12 cellular contexts compared by ENCODE assay signal in genomic region chr3:152305075-152305474, GRCh38. TPM values are rescaled to one million over a fixed set of nuclear protein-coding genes. Genes with fewer than 3 reads are reported as not detected.
DNase-seq lines count a peak whose midpoint lies in the region; ATAC-seq and TF ChIP-seq lines count a peak whose summit lies in the region.
"Had no signal": no experiment of that assay in that cellular context is flagged by ENCODE, and none has a peak within 500 bp of the region (broad histone marks: within the 10 kb centered on the region; RNA-seq: fewer than 3 reads in every experiment).

No MANE protein-coding gene starts in this region.

- POLR2A ChIA-PET in PC-3 (lab: Charles Lee; ENCODE audit: unreplicated experiment), result interaction anchor here (0.7 kb wide), 1 partner anchor 300 kb away, joined by 3 read pairs; no protein-coding TSS in a partner anchor

- H3K4me1 ChIP-seq in GM23338 (ENCODE audit: insufficient read depth), result peaks cover 77% of the 10 kb centered on the region
- peaks cover 76% of the 10 kb centered on the region for H3K4me1 ChIP-seq in PC-3 (ENCODE audit: insufficient read depth, low read length)
- peaks cover 9 to 100% (median 47%) of the 10 kb centered on the region in 3 donors for H3K4me1 ChIP-seq in esophagus squamous epithelium
- H3K4me1 ChIP-seq in gastrocnemius medialis, result peaks cover 66 to 70% of the 10 kb centered on the region in 2 donors

- H3K9me3 ChIP-seq in PC-3 (ENCODE audit: low read length) (no peaks in the 10 kb centered on the region), esophagus squamous epithelium (no peaks in the 10 kb centered on the region), gastrocnemius medialis (no peaks in the 10 kb centered on the region)
- H3K9me3 ChIP-seq: ovary had no signal

- H3K27ac ChIP-seq in GM23338 (ENCODE audit: low read depth) (peak overlapping the region; percentile 68), PC-3 (ENCODE audit: low read length) (peak overlapping the region; percentile 97; the same call in 1 of the 2 replicates), esophagus squamous epithelium (peak overlapping the region in 3 of 4 donors; percentile 51 to 87 (median 70)), gastrocnemius medialis (peak overlapping the region; percentile 85 to 92 (median 88))
- H3K27ac ChIP-seq: ovary, RWPE1 had no signal

- no peak overlapping the region for H3K9ac ChIP-seq in PC-3 (ENCODE audit: low read length)

- no peaks in the 10 kb centered on the region for H3K9me3 Mint-ChIP-seq in GM23338

- no TSS peak for BruUV-seq in PC-3 (replicated peaks; lab: Mats Ljungman, UMichigan)

- no peak for TF ChIP-seq CTCF in GM23338 (conservative IDR thresholded peaks at IDR 0.05; ENCODE audit: low read depth in 2 of 2)
- no peak for TF ChIP-seq CTCF in PC-3 (conservative IDR thresholded peaks at IDR 0.05; ENCODE audit: low read depth, low read length)
- no peak for TF ChIP-seq CTCF in esophagus squamous epithelium (IDR thresholded peaks at IDR 0.05)
- no peak for TF ChIP-seq CTCF in gastrocnemius medialis (IDR thresholded peaks at IDR 0.05 in 4 of 5, conservative IDR thresholded peaks at IDR 0.05 in 1 of 5)

- no peaks in the 10 kb centered on the region for H3K36me3 Mint-ChIP-seq in GM23338 (ENCODE audit: low read depth)

- CTCF ChIA-PET in PC-3 (lab: Charles Lee), result interaction anchor here (0.6 kb wide), 1 partner anchor 24 kb away, joined by 3 read pairs; no protein-coding TSS in a partner anchor

- H3F3A ChIP-seq in GM23338 (replicated peaks; ENCODE audit: low read depth), result no peaks in the 10 kb centered on the region
- H3F3A ChIP-seq in PC-3 (ENCODE audit: low read length, unreplicated experiment), result peaks cover 14% of the 10 kb centered on the region

- H3K36me3 ChIP-seq in GM23338 (ENCODE audit: insufficient read depth), result no peaks in the 10 kb centered on the region
- H3K36me3 ChIP-seq in PC-3 (ENCODE audit: low read depth, low read length), result peaks cover 14% of the 10 kb centered on the region; the same call in 1 of the 2 replicates
- peaks cover 0 to 6% (median 0%) of the 10 kb centered on the region in 3 donors for H3K36me3 ChIP-seq in esophagus squamous epithelium
- peaks cover 0 to 8% of the 10 kb centered on the region in 2 donors for H3K36me3 ChIP-seq in gastrocnemius medialis
- H3K36me3 ChIP-seq: ovary had no signal

- intact Hi-C loops in PC-3 (cut with micrococcal nuclease), result loop anchor here (10.0 kb wide), 1 partner anchor 140 kb away; no protein-coding TSS in a partner anchor
- intact Hi-C loops in esophagus squamous epithelium (cut with DNase I), result no loop called here
- intact Hi-C loops in gastrocnemius medialis (cut with DNase I; ENCODE audit: low total_unique reads), result no loop called here

- H3K9me2 ChIP-seq in GM23338 (ENCODE audit: insufficient read depth) (no peaks in the 10 kb centered on the region), PC-3 (replicated peaks; ENCODE audit: low read length) (no peaks in the 10 kb centered on the region)

- H3K27ac Mint-ChIP-seq in GM23338, result peak overlapping the region; percentile 78

- DNase-seq in GM23338 (ENCODE audit: low spot score) (peak; percentile 37), PC-3 (peak; percentile 21), esophagus squamous epithelium (lab: John Stamatoyannopoulos, UW) (no peak), gastrocnemius medialis (no peak), DMS53 treated with DMSO at 0.1 percent for 48 hours (lab: John Stamatoyannopoulos, UW; ENCODE audit: unreplicated experiment) (no peak), anterior cingulate cortex (lab: John Stamatoyannopoulos, UW) (no peak), DMS114 treated with DMSO at 0.1 percent for 48 hours (lab: John Stamatoyannopoulos, UW; ENCODE audit: unreplicated experiment) (no peak)
- DNase-seq: NCI-H2171 treated with DMSO at 0.1 percent for 48 hours, ovary had no signal

- WGBS in esophagus squamous epithelium, 2 donors, result 50 to 61% methylated on average over 2 of the region's 2 CpGs

- H3K4me2 ChIP-seq in GM23338, result peak overlapping the region; percentile 44
- H3K4me2 ChIP-seq in PC-3 (ENCODE audit: low read length), result no peak overlapping the region

- in situ Hi-C loops in gastrocnemius medialis (cut with MboI; ENCODE audit: low sequenced_read_pairs in 4 of 4), result no loop called here

- H3K4me3 ChIP-seq in GM23338 (peak overlapping the region; percentile 2), PC-3 (ENCODE audit: low read length) (no peak overlapping the region), esophagus squamous epithelium (no peak overlapping the region), gastrocnemius medialis (peak overlapping the region in 3 of 4 donors; percentile 14 to 67 (median 44))
- H3K4me3 ChIP-seq: GM12878, ovary had no signal

- TF ChIP-seq POLR2A in esophagus squamous epithelium (IDR thresholded peaks at IDR 0.05) (no peak), gastrocnemius medialis (IDR thresholded peaks at IDR 0.05) (no peak)

- ATAC-seq in GM23338, result peak; percentile 60
- ATAC-seq in PC-3, result no peak
- no peak for ATAC-seq in gastrocnemius medialis
- ATAC-seq in GM18858 (IDR thresholded peaks at IDR 0.05; ENCODE audit: unreplicated experiment), result no peak
- ATAC-seq: GM12878 had no signal

- H3K4me3 Mint-ChIP-seq in GM23338, result peak overlapping the region; percentile 50

- H2AFZ ChIP-seq in GM23338, result no peak overlapping the region
- H2AFZ ChIP-seq in PC-3 (ENCODE audit: low read length), result no peak overlapping the region

- H3K27me3 Mint-ChIP-seq in GM23338 (ENCODE audit: insufficient read depth, low read depth, poor library complexity), result no peaks in the 10 kb centered on the region

- H3K27me3 ChIP-seq in GM23338 (ENCODE audit: insufficient read depth), result no peaks in the 10 kb centered on the region
- no peaks in the 10 kb centered on the region for H3K27me3 ChIP-seq in PC-3 (ENCODE audit: low read length)
- no peaks in the 10 kb centered on the region for H3K27me3 ChIP-seq in esophagus squamous epithelium
- no peaks in the 10 kb centered on the region for H3K27me3 ChIP-seq in gastrocnemius medialis
- H3K27me3 ChIP-seq: ovary had no signal

- peaks cover 34% of the 10 kb centered on the region for H3K79me2 ChIP-seq in GM23338 (replicated peaks; ENCODE audit: insufficient read depth)
- peaks cover 88% of the 10 kb centered on the region for H3K79me2 ChIP-seq in PC-3 (ENCODE audit: low read length)

- H4K20me1 ChIP-seq in GM23338 (replicated peaks; ENCODE audit: insufficient read depth) (no peaks in the 10 kb centered on the region), PC-3 (ENCODE audit: low read length) (no peaks in the 10 kb centered on the region)

- peaks cover 74% of the 10 kb centered on the region for H3K4me1 Mint-ChIP-seq in GM23338

TF ChIP-seq in GM23338, 12 proteins besides CTCF, POLR2A, EP300 and RAD21:
- TF ChIP-seq NANOG (IDR thresholded peaks at IDR 0.05; ENCODE audit: borderline replicate concordance) (peak; percentile 40; the same call in 1 of the 2 replicates), EZH2phosphoT487 (IDR thresholded peaks at IDR 0.05; ENCODE audit: unreplicated experiment) (no peak)
TF ChIP-seq in GM23338: peak in this region for 1.

RNA-seq across cellular contexts. Expression of gene MBNL1, which starts 36.3 kb away (rescaled TPM):
- total RNA-seq in GM23338 (2014; rRNA removed; shearing (Covaris generic)), result 15.7 and 23.2 TPM in 2 replicates
- 8.4 and 9.4 TPM in 2 replicates for polyA plus RNA-seq in GM23338 (2016; fragmentation: Nextera tagmentation; extraction: Ambion mirVana)
- total RNA-seq in PC-3 (2014; rRNA removed) (150 and 161 TPM in 2 replicates), esophagus squamous epithelium (100 to 1,000 TPM in 3 of 4 donors, 10 to 100 TPM in 1; 94.0 to 318 (median 161) TPM), gastrocnemius medialis (100 to 1,000 TPM; 519 to 597 (median 557) TPM)

Comparison
In these comparisons a context has a peak if more than half of its experiments do, and no peak if none do; other contexts are left out.
1. DNase-seq: peak in GM23338 (single experiment) and PC-3 (single experiment); none in esophagus squamous epithelium (single experiment), gastrocnemius medialis (0 of 2), DMS53 treated with DMSO at 0.1 percent for 48 hours (single experiment), anterior cingulate cortex (0 of 58) and DMS114 treated with DMSO at 0.1 percent for 48 hours (single experiment).
2. H3K4me3 ChIP-seq: peak in GM23338 (single experiment) and gastrocnemius medialis (3 of 4); none in PC-3 (single experiment) and esophagus squamous epithelium (0 of 4).
3. Peak in every context shown above with its lines, with median percentiles within 50 percentile points of each other: H3K27ac ChIP-seq.